15 cellular contexts compared by ENCODE assay signal in genomic region chr17:47808036-47808829, GRCh38. TPM values are rescaled to one million over a fixed set of nuclear protein-coding genes. Genes with fewer than 3 reads are reported as not detected.
"Had no signal": no experiment of that assay in that cellular context is flagged by ENCODE, and none has a peak within 500 bp of the region (broad histone marks: within the 10 kb centered on the region; RNA-seq: fewer than 3 reads in every experiment).

No MANE protein-coding gene starts in this region.

- H3K27ac Mint-ChIP-seq: activated B cell treated with CpG ODN at 0.5 μM for 24 hours; activated CD4-positive, alpha-beta T cell treated with anti-CD3 and anti-CD28 coated beads, Interleukin-2, amount 10 ng/mL, durations not matched to agents 24 days and 14 days; activated naive CD8-positive, alpha-beta T cell treated with anti-CD3 and anti-CD28 coated beads, Interleukin-2, amount 50 U/mL, for 24 hours had no signal

- H3K4me1 Mint-ChIP-seq: activated B cell treated with CpG ODN at 0.5 μM for 24 hours had no signal

- H3K4me3 ChIP-seq: colonic mucosa, heart right ventricle, left ventricle myocardium inferior, spleen, upper lobe of left lung had no signal

- ATAC-seq: activated naive CD8-positive, alpha-beta T cell treated with anti-CD3 and anti-CD28 coated beads, Interleukin-2, amount 50 U/mL, for 24 hours; heart right ventricle; right cardiac atrium; T-helper 17 cell had no signal

- H3K27ac ChIP-seq: colonic mucosa, heart right ventricle, left ventricle myocardium inferior, spleen had no signal

- H3K4me3 Mint-ChIP-seq: activated B cell treated with CpG ODN at 0.5 μM for 24 hours; activated CD4-positive, alpha-beta T cell treated with anti-CD3 and anti-CD28 coated beads, Interleukin-2, amount 10 ng/mL, durations not matched to agents 24 days and 14 days; activated naive CD8-positive, alpha-beta T cell treated with anti-CD3 and anti-CD28 coated beads, Interleukin-2, amount 50 U/mL, for 24 hours; T-helper 17 cell had no signal

- H3K9me3 ChIP-seq: colonic mucosa, heart right ventricle, left ventricle myocardium inferior, spleen, upper lobe of left lung had no signal

- H3K27me3 ChIP-seq: colonic mucosa, heart right ventricle, spleen, upper lobe of left lung had no signal

- H3K9me3 Mint-ChIP-seq: activated B cell treated with CpG ODN at 0.5 μM for 24 hours; activated CD4-positive, alpha-beta T cell treated with anti-CD3 and anti-CD28 coated beads, Interleukin-2, amount 10 ng/mL, durations not matched to agents 24 days and 14 days; activated naive CD8-positive, alpha-beta T cell treated with anti-CD3 and anti-CD28 coated beads, Interleukin-2, amount 50 U/mL, for 24 hours had no signal

- DNase-seq: activated B cell treated with CpG ODN at 0.5 μM for 24 hours; activated CD4-positive, alpha-beta T cell treated with anti-CD3 and anti-CD28 coated beads, Interleukin-2, amount 10 ng/mL, durations not matched to agents 24 days and 14 days; activated naive CD4-positive, alpha-beta T cell treated with Interleukin-2 at 50 U/mL for 16 hours; activated naive CD8-positive, alpha-beta T cell treated with anti-CD3 and anti-CD28 coated beads, Interleukin-2, amount 50 U/mL, for 24 hours; colonic mucosa; heart right ventricle; left ventricle myocardium inferior; mesendoderm; spleen; stimulated activated CD4-positive, alpha-beta T cell treated with anti-CD3 and anti-CD28 coated beads, Interleukin-1b, Interleukin-23, amount 100 ng/mL, for 48 hours; stimulated activated naive CD4-positive, alpha-beta T cell; T-helper 17 cell had no signal

- H3K27me3 Mint-ChIP-seq: activated B cell treated with CpG ODN at 0.5 μM for 24 hours; activated CD4-positive, alpha-beta T cell treated with anti-CD3 and anti-CD28 coated beads, Interleukin-2, amount 10 ng/mL, durations not matched to agents 24 days and 14 days; activated naive CD8-positive, alpha-beta T cell treated with anti-CD3 and anti-CD28 coated beads, Interleukin-2, amount 50 U/mL, for 24 hours; T-helper 17 cell had no signal

- FAIRE-seq: frontal cortex had no signal

RNA-seq across cellular contexts. Expression of gene LRRC46, which starts 23.2 kb away (rescaled TPM):
- total RNA-seq: frontal cortex had no signal

RNA-seq across cellular contexts. Expression of gene SP6, which starts 42.7 kb away (rescaled TPM):
- total RNA-seq: frontal cortex had no signal
